1 cellular context compared by ENCODE assay signal in genomic region chr11:114346709-114347141, GRCh38.
TF ChIP-seq lines count a peak whose summit lies in the region.

No MANE protein-coding gene starts in this region.

TF ChIP-seq in HepG2, 621 proteins besides CTCF, POLR2A, EP300 and RAD21:
- TF ChIP-seq PRDM10 (CRISPR knock-in tag; IDR thresholded peaks at IDR 0.05; ENCODE audit: low read depth) (no peak), ZBTB46 (CRISPR knock-in tag; IDR thresholded peaks at IDR 0.05; ENCODE audit: borderline replicate concordance) (no peak), TEAD2 (CRISPR knock-in tag; IDR thresholded peaks at IDR 0.05) (no peak), GFI1 (CRISPR knock-in tag; IDR thresholded peaks at IDR 0.05; ENCODE audit: borderline replicate concordance) (no peak), ZNF232 (CRISPR knock-in tag; IDR thresholded peaks at IDR 0.05; ENCODE audit: borderline replicate concordance) (no peak), ZNF678 (CRISPR knock-in tag; IDR thresholded peaks at IDR 0.05) (no peak), HBP1 (CRISPR knock-in tag; IDR thresholded peaks at IDR 0.05; ENCODE audit: low read depth) (no peak), HMGXB3 (CRISPR knock-in tag; IDR thresholded peaks at IDR 0.05; ENCODE audit: borderline replicate concordance) (no peak), ZBTB20 (CRISPR knock-in tag; IDR thresholded peaks at IDR 0.05; ENCODE audit: borderline replicate concordance, low read depth) (no peak)
